In genomic region chr20:10667560-10668167, GRCh38 we compare ENCODE assay signal across 17 cellular contexts. TPM values are rescaled to one million over a fixed set of nuclear protein-coding genes. Genes with fewer than 3 reads are reported as not detected.
DNase-seq lines count a peak whose midpoint lies in the region; ATAC-seq, FAIRE-seq and TF ChIP-seq lines count a peak whose summit lies in the region.
"Had no signal": no experiment of that assay in that cellular context is flagged by ENCODE, and none has a peak within 500 bp of the region (broad histone marks: within the 10 kb centered on the region; RNA-seq: fewer than 3 reads in every experiment).

No MANE protein-coding gene starts in this region.

- H3K4me1 ChIP-seq in cardiac muscle cell (ENCODE audit: low read depth) = peaks cover 48% of the 10 kb centered on the region
- peaks cover 78% of the 10 kb centered on the region for H3K4me1 ChIP-seq in muscle layer of colon (ENCODE audit: insufficient read depth, low read length)
- no peaks in the 10 kb centered on the region for H3K4me1 ChIP-seq in urinary bladder (ENCODE audit: insufficient read depth)
- H3K4me1 ChIP-seq in testis = peaks cover 30% of the 10 kb centered on the region

- intact Hi-C loops in Right ventricle myocardium superior (cut with DNase I) (no loop called here), testis (cut with DNase I; ENCODE audit: low total_unique reads) (no loop called here)

- H3K4me3 ChIP-seq in cardiac muscle cell = no peak overlapping the region
- peak overlapping the region; percentile 1 for H3K4me3 ChIP-seq in bronchial epithelial cell (ENCODE audit: low read depth, low read length)
- H3K4me3 ChIP-seq in muscle layer of colon (ENCODE audit: low read depth in 1 of 2, low read length in 2 of 2) = no peak overlapping the region
- H3K4me3 ChIP-seq in urinary bladder (ENCODE audit: low read depth, low read length) = no peak overlapping the region
- H3K4me3 ChIP-seq in testis = no peak overlapping the region
- H3K4me3 ChIP-seq: mucosa of descending colon, SK-N-MC, smooth muscle cell had no signal

- no peaks in the 10 kb centered on the region for H3K27me3 ChIP-seq in cardiac muscle cell
- H3K27me3 ChIP-seq in bronchial epithelial cell (ENCODE audit: control insufficient read depth, insufficient read depth, low read length) = no peaks in the 10 kb centered on the region
- H3K27me3 ChIP-seq in muscle layer of colon (ENCODE audit: control insufficient read depth in 1 of 2, insufficient read depth in 2 of 2, low read length in 2 of 2) = no peaks in the 10 kb centered on the region
- H3K27me3 ChIP-seq in testis = no peaks in the 10 kb centered on the region

- TF ChIP-seq POLR2A in testis (IDR thresholded peaks at IDR 0.05) = no peak

- no peak overlapping the region for H3K9ac ChIP-seq in muscle layer of colon (ENCODE audit: low read length)
- H3K9ac ChIP-seq: KMS-11 had no signal

- ATAC-seq in Right ventricle myocardium superior (ENCODE audit: poor library complexity) (no peak), HG03159 (IDR thresholded peaks at IDR 0.05; ENCODE audit: unreplicated experiment) (no peak)
- ATAC-seq: mucosa of descending colon had no signal

- H3K36me3 ChIP-seq in cardiac muscle cell (peaks cover 7% of the 10 kb centered on the region), bronchial epithelial cell (ENCODE audit: control insufficient read depth, insufficient read depth, low read length) (peaks cover 30% of the 10 kb centered on the region), muscle layer of colon (ENCODE audit: insufficient read depth, low read length) (peaks cover 25% of the 10 kb centered on the region), urinary bladder (ENCODE audit: insufficient read depth) (no peaks in the 10 kb centered on the region), testis (ENCODE audit: low read depth, missing control alignments) (no peaks in the 10 kb centered on the region)

- peak; percentile 36 for FAIRE-seq in bronchial epithelial cell (lab: Jason Lieb, UNC)
- FAIRE-seq: A204.1, D721Med had no signal

- TF ChIP-seq CTCF in cardiac muscle cell (IDR thresholded peaks at IDR 0.05; ENCODE audit: low read depth, low read length) (no peak), bronchial epithelial cell (IDR thresholded peaks at IDR 0.05; ENCODE audit: insufficient read depth, low read length, severe bottlenecking) (peak; percentile 44), testis (IDR thresholded peaks at IDR 0.05) (no peak)

- H3K27ac ChIP-seq in cardiac muscle cell = peak overlapping the region; percentile 46
- H3K27ac ChIP-seq in muscle layer of colon (ENCODE audit: low read depth, low read length) = peak overlapping the region; percentile 22
- H3K27ac ChIP-seq in urinary bladder (ENCODE audit: low read depth) = peak overlapping the region; percentile 27
- H3K27ac ChIP-seq in testis = no peak overlapping the region
- H3K27ac ChIP-seq: KMS-11, SK-N-MC had no signal

- DNase-seq in cardiac muscle cell (ENCODE audit: low read depth in 1 of 2, low spot score in 1 of 2) (no peak), Right ventricle myocardium superior (no peak), bronchial epithelial cell (ENCODE audit: low read depth) (peak; percentile 80), testis (no peak), T-helper 9 cell (no peak)
- DNase-seq: activated CD4-positive, CD25-positive, alpha-beta regulatory T cell; H7; mucosa of descending colon; NCI-H524 treated with DMSO at 0.1 percent for 48 hours had no signal

- 80% methylated on average over 6 of the region's 6 CpGs for WGBS in urinary bladder
- WGBS in testis, 2 donors = 84 to 86% methylated on average over 6 of the region's 6 CpGs

- no peaks in the 10 kb centered on the region for H3K9me3 ChIP-seq in cardiac muscle cell (ENCODE audit: low read depth)
- no peaks in the 10 kb centered on the region for H3K9me3 ChIP-seq in muscle layer of colon (ENCODE audit: low read length)
- H3K9me3 ChIP-seq in testis = no peaks in the 10 kb centered on the region
- H3K9me3 ChIP-seq: mucosa of descending colon had no signal

RNA-seq across cellular contexts. Expression of gene JAG1, which starts 6.1 kb away (rescaled TPM):
- total RNA-seq in cardiac muscle cell (45.3 and 53.2 TPM in 2 replicates), Right ventricle myocardium superior (22.1 TPM), bronchial epithelial cell (225 and 310 TPM in 2 replicates), urinary bladder (131 TPM), testis (10 to 100 TPM; 24.7 to 30.6 TPM)
- polyA plus RNA-seq in cardiac muscle cell (18.3 and 21.3 TPM in 2 replicates), urinary bladder (36.9 TPM), testis (ENCODE audit: insufficient read depth, low read depth, low replicate concordance) (17.4 TPM)

Comparison
In these comparisons a context has a peak if more than half of its experiments do, and no peak if none do; other contexts are left out.
1. H3K27ac ChIP-seq: peak in cardiac muscle cell (single experiment), muscle layer of colon (single experiment) and urinary bladder (single experiment); none in testis (0 of 2).